1 cellular context compared by ENCODE assay signal in genomic region chr6:157559201-157559756, GRCh38.
TF ChIP-seq lines count a peak whose summit lies in the region.

No MANE protein-coding gene starts in this region.

TF ChIP-seq in K562, 482 proteins besides CTCF, POLR2A, EP300 and RAD21 (continued from another document):
- no peak for TF ChIP-seq SNAPC5 (CRISPR knock-in tag; IDR thresholded peaks at IDR 0.05)
- TF ChIP-seq ZNF408 (CRISPR knock-in tag; IDR thresholded peaks at IDR 0.05; ENCODE audit: low read depth), result no peak
- no peak for TF ChIP-seq MLX (CRISPR knock-in tag; conservative IDR thresholded peaks at IDR 0.05)
- TF ChIP-seq PHF8 (IDR thresholded peaks at IDR 0.05; ENCODE audit: borderline replicate concordance, low read length), result no peak
- no peak for TF ChIP-seq POU5F1 (IDR thresholded peaks at IDR 0.05; ENCODE audit: borderline replicate concordance, low read depth, low read length, partially characterized antibody)
TF ChIP-seq in K562: peak in this region for 0.
